29 cellular contexts compared by ENCODE assay signal in genomic region chr5:137167187-137167586, GRCh38.
"Had no signal": no experiment of that assay in that cellular context is flagged by ENCODE, and none has a peak within 500 bp of the region (broad histone marks: within the 10 kb centered on the region; RNA-seq: fewer than 3 reads in every experiment).

No MANE protein-coding gene starts in this region.

- H3K36me3 Mint-ChIP-seq: activated naive CD4-positive, alpha-beta T cell treated with anti-CD3 and anti-CD28 coated beads, Interleukin-2, amount 50 U/mL, for 24 hours; activated naive CD8-positive, alpha-beta T cell treated with anti-CD3 and anti-CD28 coated beads, Interleukin-2, amount 10 ng/mL, durations not matched to agents 7 days and 5 days; brain had no signal

- DNase-seq: activated CD4-positive, alpha-beta T cell treated with anti-CD3 and anti-CD28 coated beads for 36 hours; activated CD4-positive, alpha-beta T cell treated with anti-CD3 and anti-CD28 coated beads, Interleukin-2, amount 10 ng/mL, durations not matched to agents 7 days and 5 days; activated CD4-positive, alpha-beta T cell treated with anti-CD3 and anti-CD28 coated beads, Interleukin-2, amount 50 U/mL, for 48 hours; activated CD8-positive, alpha-beta T cell treated with anti-CD3 and anti-CD28 coated beads, Interleukin-2, amount 10 ng/mL, durations not matched to agents 7 days and 5 days; activated gamma-delta T cell; activated naive CD4-positive, alpha-beta T cell treated with Interleukin-2 at 50 U/mL for 16 hours; activated naive CD8-positive, alpha-beta T cell treated with anti-CD3 and anti-CD28 coated beads, Interleukin-2, amount 10 ng/mL, durations not matched to agents 7 days and 5 days; activated T-cell treated with anti-CD3 and anti-CD28 coated beads, Interleukin-2, amount 50 U/mL, for 24 hours; caudate nucleus; Kasumi-1; KG1; MG63; NCI-H1048; NCI-H1105 treated with DMSO at 0.1 percent for 48 hours; NCI-H1436; NCI-H1694; NCI-H1930; NCI-H2081 treated with DMSO at 0.1 percent for 48 hours; NCI-H345; NCI-H524 treated with DMSO at 0.1 percent for 48 hours; SHP77; SJCRH30; T1000 had no signal

- H3K27me3 ChIP-seq: MG63, SJCRH30 had no signal

- FAIRE-seq: bronchial epithelial cell had no signal

- H3K27ac Mint-ChIP-seq: activated CD4-positive, alpha-beta T cell treated with anti-CD3 and anti-CD28 coated beads for 36 hours; activated CD4-positive, alpha-beta T cell treated with anti-CD3 and anti-CD28 coated beads, Interleukin-2, amount 10 ng/mL, durations not matched to agents 7 days and 5 days; activated CD8-positive, alpha-beta T cell treated with anti-CD3 and anti-CD28 coated beads, Interleukin-2, amount 10 ng/mL, durations not matched to agents 7 days and 5 days; activated naive CD4-positive, alpha-beta T cell treated with anti-CD3 and anti-CD28 coated beads, Interleukin-2, amount 50 U/mL, for 24 hours; activated naive CD8-positive, alpha-beta T cell treated with anti-CD3 and anti-CD28 coated beads, Interleukin-2, amount 10 ng/mL, durations not matched to agents 7 days and 5 days; activated T-cell treated with anti-CD3 and anti-CD28 coated beads, Interleukin-2, amount 50 U/mL, for 24 hours; activated T-helper 2 cell treated with anti-CD3 and anti-CD28 coated beads, Interferon-gamma antibody, Interleukin-2, Interleukin-4, amounts not matched to agents 10 μg/mL and 5 μg/mL and 100 μg/mL, durations not matched to agents 14 hours and 24 hours and 36 hours; brain had no signal

- ATAC-seq: activated CD4-positive, alpha-beta T cell treated with anti-CD3 and anti-CD28 coated beads for 36 hours; activated CD4-positive, CD25-positive, alpha-beta regulatory T cell treated with anti-CD3 and anti-CD28 coated beads, Interleukin-2, amount 50 U/mL, for 24 hours; activated CD8-positive, alpha-beta T cell treated with anti-CD3 and anti-CD28 coated beads, Interleukin-2, amount 10 ng/mL, durations not matched to agents 7 days and 5 days; Panc1 had no signal

- H3K4me3 ChIP-seq: MG63, SJCRH30 had no signal

- H3K4me3 Mint-ChIP-seq: activated CD4-positive, alpha-beta T cell treated with anti-CD3 and anti-CD28 coated beads for 36 hours; activated CD4-positive, alpha-beta T cell treated with anti-CD3 and anti-CD28 coated beads, Interleukin-2, amount 10 ng/mL, durations not matched to agents 7 days and 5 days; activated CD8-positive, alpha-beta T cell treated with anti-CD3 and anti-CD28 coated beads, Interleukin-2, amount 10 ng/mL, durations not matched to agents 7 days and 5 days; activated naive CD4-positive, alpha-beta T cell treated with anti-CD3 and anti-CD28 coated beads, Interleukin-2, amount 50 U/mL, for 24 hours; activated naive CD8-positive, alpha-beta T cell treated with anti-CD3 and anti-CD28 coated beads, Interleukin-2, amount 10 ng/mL, durations not matched to agents 7 days and 5 days; activated T-cell treated with anti-CD3 and anti-CD28 coated beads, Interleukin-2, amount 50 U/mL, for 24 hours; brain had no signal

- H3K9me3 ChIP-seq: MG63 had no signal

- H3K27ac ChIP-seq: SJCRH30 had no signal

- H3K9me3 Mint-ChIP-seq: activated CD4-positive, alpha-beta T cell treated with anti-CD3 and anti-CD28 coated beads, Interleukin-2, amount 10 ng/mL, durations not matched to agents 7 days and 5 days; activated naive CD4-positive, alpha-beta T cell treated with anti-CD3 and anti-CD28 coated beads, Interleukin-2, amount 50 U/mL, for 24 hours; activated naive CD8-positive, alpha-beta T cell treated with anti-CD3 and anti-CD28 coated beads, Interleukin-2, amount 10 ng/mL, durations not matched to agents 7 days and 5 days; activated T-cell treated with anti-CD3 and anti-CD28 coated beads, Interleukin-2, amount 50 U/mL, for 24 hours; activated T-helper 2 cell treated with anti-CD3 and anti-CD28 coated beads, Interferon-gamma antibody, Interleukin-2, Interleukin-4, amounts not matched to agents 10 μg/mL and 5 μg/mL and 100 μg/mL, durations not matched to agents 14 hours and 24 hours and 36 hours; brain had no signal

- H3K4me1 Mint-ChIP-seq: activated CD4-positive, alpha-beta T cell treated with anti-CD3 and anti-CD28 coated beads for 36 hours; activated CD4-positive, alpha-beta T cell treated with anti-CD3 and anti-CD28 coated beads, Interleukin-2, amount 10 ng/mL, durations not matched to agents 7 days and 5 days; activated naive CD4-positive, alpha-beta T cell treated with anti-CD3 and anti-CD28 coated beads, Interleukin-2, amount 50 U/mL, for 24 hours; activated naive CD8-positive, alpha-beta T cell treated with anti-CD3 and anti-CD28 coated beads, Interleukin-2, amount 10 ng/mL, durations not matched to agents 7 days and 5 days; brain had no signal

- H3K36me3 ChIP-seq: MG63, SJCRH30 had no signal

- H3K27me3 Mint-ChIP-seq: activated CD4-positive, alpha-beta T cell treated with anti-CD3 and anti-CD28 coated beads for 36 hours; activated T-cell treated with anti-CD3 and anti-CD28 coated beads, Interleukin-2, amount 50 U/mL, for 24 hours had no signal
